Comparison of ENCODE assay signal across 26 cellular contexts in the genomic region with DNA sequence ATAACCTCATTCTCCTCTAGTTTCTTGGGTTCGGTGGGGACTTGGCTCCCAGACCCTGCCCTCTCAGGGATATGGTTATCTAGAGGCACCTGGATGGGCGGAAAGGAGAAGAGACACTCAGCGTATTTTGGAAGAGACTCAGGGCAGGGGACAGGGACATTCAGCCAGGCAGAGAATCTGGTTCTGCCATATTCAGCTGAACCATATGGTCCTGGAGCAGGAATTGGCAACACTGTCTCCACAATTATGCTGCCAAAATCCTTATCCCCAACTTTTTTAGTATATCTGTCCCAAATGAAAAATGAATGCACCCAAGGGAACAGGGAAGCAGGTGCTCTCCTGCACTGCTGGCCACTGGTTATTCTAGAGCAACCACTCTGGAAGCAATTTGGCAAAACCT. TPM values are rescaled to one million over a fixed set of nuclear protein-coding genes. Genes with fewer than 3 reads are reported as not detected.
DNase-seq lines count a peak whose midpoint lies in the region; FAIRE-seq and TF ChIP-seq lines count a peak whose summit lies in the region.
"Had no signal": no experiment of that assay in that cellular context is flagged by ENCODE, and none has a peak within 500 bp of the region (broad histone marks: within the 10 kb centered on the region; RNA-seq: fewer than 3 reads in every experiment).

No MANE protein-coding gene starts in this region.

- H3K9me3 ChIP-seq in kidney (ENCODE audit: control insufficient read depth in 1 of 2, low read length in 2 of 2) (no peaks in the 10 kb centered on the region), stomach (no peaks in the 10 kb centered on the region)
- H3K9me3 ChIP-seq: A549 had no signal

- intact Hi-C loops in kidney (cut with DNase I) (no loop called here), stomach (cut with DNase I; ENCODE audit: low total_unique reads) (no loop called here)

- no peak for TF ChIP-seq EP300 in stomach (IDR thresholded peaks at IDR 0.05)

- FAIRE-seq in kidney (lab: Jason Lieb, UNC) = no peak
- FAIRE-seq: A549, GM19239, HepG2, K562 had no signal

- TF ChIP-seq POLR2A in stomach (IDR thresholded peaks at IDR 0.05) = no peak

- peak overlapping the region; percentile 64 for H3K27ac ChIP-seq in VCaP
- peak overlapping the region; percentile 30 to 54 for H3K27ac ChIP-seq in kidney (ENCODE audit: low read depth in 2 of 2, low read length in 2 of 2)
- peak overlapping the region in 4 of 5 donors; percentile 18 to 61 (median 36) for H3K27ac ChIP-seq in stomach
- H3K27ac ChIP-seq: A549 had no signal

- H3K36me3 ChIP-seq in kidney (ENCODE audit: control insufficient read depth in 1 of 2, insufficient read depth in 2 of 2, low read length in 2 of 2) (peaks cover 46 to 71% of the 10 kb centered on the region in 2 donors), stomach (peaks cover 70 to 100% (median 98%) of the 10 kb centered on the region in 4 donors)

- DNase-seq in G401 (ENCODE audit: low spot score) (peak; percentile 91), kidney (no peak), stomach (no peak), DMS53 treated with DMSO at 0.1 percent for 48 hours (lab: John Stamatoyannopoulos, UW; ENCODE audit: unreplicated experiment) (no peak), NCI-H748 treated with DMSO at 0.1 percent for 48 hours (lab: John Stamatoyannopoulos, UW) (no peak), NCI-H1694 treated with DMSO at 0.1 percent for 48 hours (lab: John Stamatoyannopoulos, UW) (no peak)
- DNase-seq: CD8-positive, alpha-beta memory T cell; DND-41; H7; Kasumi-1; MV-4-11; NCI-H1105; NCI-H146; NCI-H2029; NCI-H446 treated with DMSO at 0.1 percent for 48 hours; NCI-H526 treated with DMSO at 0.1 percent for 48 hours; RPMI8226; SHP77 had no signal

- WGBS in stomach, 5 donors = 83 to 91% (median 88%) methylated on average over 3 of the region's 3 CpGs

- H3K4me3 ChIP-seq in kidney (ENCODE audit: low read length in 2 of 2) (no peak overlapping the region), stomach (no peak overlapping the region)
- H3K4me3 ChIP-seq: A549, K562 had no signal

- no peaks in the 10 kb centered on the region for H3K27me3 ChIP-seq in stomach

- in situ Hi-C loops in G401 (cut with HindIII; ENCODE audit: low sequenced_read_pairs) = no loop called here

- no peak overlapping the region for H3K9ac ChIP-seq in kidney (ENCODE audit: low read length in 2 of 2)

- no peak for TF ChIP-seq CTCF in VCaP (conservative IDR thresholded peaks at IDR 0.05)
- TF ChIP-seq CTCF in kidney (IDR thresholded peaks at IDR 0.05; ENCODE audit: borderline replicate concordance, extremely low read depth, insufficient read depth) = no peak
- no peak for TF ChIP-seq CTCF in stomach (IDR thresholded peaks at IDR 0.05)

- H3K4me1 ChIP-seq in kidney (ENCODE audit: control insufficient read depth in 1 of 2, insufficient read depth in 1 of 2, low read depth in 1 of 2, low read length in 2 of 2) (peaks cover 20 to 27% of the 10 kb centered on the region in 2 donors), stomach (peaks cover 5 to 48% (median 32%) of the 10 kb centered on the region in 4 donors)

RNA-seq across cellular contexts. Expression of a gene that starts 17.7 kb away (rescaled TPM):
- total RNA-seq in G401 (2014; rRNA removed; shearing (Covaris generic)) = 16.4 and 24.7 TPM in 2 replicates
- total RNA-seq in kidney = 397 TPM
- 242 TPM for polyA plus RNA-seq in kidney (ENCODE audit: insufficient read depth, low read depth, low replicate concordance)
- 100 to 1,000 TPM in 2 of 5 donors, 10 to 100 TPM in 3; 27.4 to 343 (median 81.4) TPM for total RNA-seq in stomach
- polyA plus RNA-seq in stomach = 10 to 100 TPM; 29.6 to 97.3 (median 78.8) TPM

RNA-seq across cellular contexts. Expression of a gene that starts 22.4 kb away (rescaled TPM):
- total RNA-seq in G401 (2014; rRNA removed; shearing (Covaris generic)) = not detected in 2 replicates
- total RNA-seq in kidney (0.19 TPM), stomach (under 1 TPM in 1 of 5 donors, not detected in 4; 0.37 TPM)
- polyA plus RNA-seq in kidney (ENCODE audit: insufficient read depth, low read depth, low replicate concordance) (0.19 TPM), stomach (under 1 TPM in 2 of 3 donors, not detected in 1; 0.25 to 0.30 TPM)
- total RNA-seq: HepG2, HT1080, M059J had no signal
- polyA plus RNA-seq: CD8-positive, alpha-beta memory T cell; HepG2; K562 had no signal

RNA-seq across cellular contexts. Expression of a gene that starts 23.8 kb away (rescaled TPM):
- not detected in 2 replicates for total RNA-seq in G401 (2014; rRNA removed; shearing (Covaris generic))
- total RNA-seq in kidney = not detected
- not detected for polyA plus RNA-seq in kidney (ENCODE audit: insufficient read depth, low read depth, low replicate concordance)
- 1 to 10 TPM in 1 of 5 donors, not detected in 4; 2.2 TPM for total RNA-seq in stomach
- 10 to 100 TPM in 1 of 3 donors, 1 to 10 TPM in 2; 2.7 to 10.4 (median 4.1) TPM for polyA plus RNA-seq in stomach
- total RNA-seq: CD8-positive, alpha-beta memory T cell; H7; HepG2; HT1080; K562; M059J; SK-MEL-5 had no signal
- polyA plus RNA-seq: A549; CD8-positive, alpha-beta memory T cell; HepG2; K562 had no signal

RNA-seq across cellular contexts. Expression of a gene that starts 32.5 kb away (rescaled TPM):
- total RNA-seq in G401 (2014; rRNA removed; shearing (Covaris generic)) = 13.0 and 21.9 TPM in 2 replicates
- total RNA-seq in kidney (38.7 TPM), stomach (100 to 1,000 TPM in 1 of 5 donors, 10 to 100 TPM in 4; 16.0 to 119 (median 25.1) TPM)
- polyA plus RNA-seq in kidney (ENCODE audit: insufficient read depth, low read depth, low replicate concordance) (39.8 TPM), stomach (10 to 100 TPM; 11.2 to 19.7 (median 18.8) TPM)

RNA-seq across cellular contexts. Expression of a gene that starts 47.6 kb away (rescaled TPM):
- total RNA-seq in G401 (2014; rRNA removed; shearing (Covaris generic)) = not detected in 2 replicates
- total RNA-seq in kidney = not detected
- polyA plus RNA-seq in kidney (ENCODE audit: insufficient read depth, low read depth, low replicate concordance) = not detected
- total RNA-seq in stomach = not detected
- polyA plus RNA-seq in stomach = under 1 TPM in 2 of 3 donors, not detected in 1; 0.12 to 0.33 TPM
- total RNA-seq: CD8-positive, alpha-beta memory T cell; H7; HepG2; HT1080; M059J; SK-MEL-5 had no signal
- polyA plus RNA-seq: A549; CD8-positive, alpha-beta memory T cell had no signal
